ENCODE assay signal across 1 cellular context in genomic region chr7:149147730-149148653, GRCh38.
TF ChIP-seq lines count a peak whose summit lies in the region.

No MANE protein-coding gene starts in this region.

TF ChIP-seq in GM12878, 131 proteins besides CTCF, POLR2A, EP300 and RAD21 (continued from another document):
- TF ChIP-seq PKNOX1 (IDR thresholded peaks at IDR 0.05): no peak
- no peak for TF ChIP-seq KLF5 (IDR thresholded peaks at IDR 0.05; ENCODE audit: partially characterized antibody)
- TF ChIP-seq MAX (IDR thresholded peaks at IDR 0.05; ENCODE audit: low read depth, low read length): no peak
- no peak for TF ChIP-seq BRCA1 (IDR thresholded peaks at IDR 0.05; ENCODE audit: low read depth, low read length)
- 0 out of 4 replicates have a peak, but pooled peaks of 1 of the 2 experiments have one; percentile 15 for TF ChIP-seq IKZF2 (IDR thresholded peaks at IDR 0.05)
- no peak for TF ChIP-seq STAT1 (conservative IDR thresholded peaks at IDR 0.05)
- TF ChIP-seq ZNF217 (IDR thresholded peaks at IDR 0.05): no peak
- no peak for TF ChIP-seq ZNF622 (IDR thresholded peaks at IDR 0.05)
- no peak for TF ChIP-seq RFX5 (IDR thresholded peaks at IDR 0.05; ENCODE audit: low read depth, low read length)
- TF ChIP-seq ATF7 (IDR thresholded peaks at IDR 0.05; ENCODE audit: low read depth): no peak
- TF ChIP-seq, protein P1, sequence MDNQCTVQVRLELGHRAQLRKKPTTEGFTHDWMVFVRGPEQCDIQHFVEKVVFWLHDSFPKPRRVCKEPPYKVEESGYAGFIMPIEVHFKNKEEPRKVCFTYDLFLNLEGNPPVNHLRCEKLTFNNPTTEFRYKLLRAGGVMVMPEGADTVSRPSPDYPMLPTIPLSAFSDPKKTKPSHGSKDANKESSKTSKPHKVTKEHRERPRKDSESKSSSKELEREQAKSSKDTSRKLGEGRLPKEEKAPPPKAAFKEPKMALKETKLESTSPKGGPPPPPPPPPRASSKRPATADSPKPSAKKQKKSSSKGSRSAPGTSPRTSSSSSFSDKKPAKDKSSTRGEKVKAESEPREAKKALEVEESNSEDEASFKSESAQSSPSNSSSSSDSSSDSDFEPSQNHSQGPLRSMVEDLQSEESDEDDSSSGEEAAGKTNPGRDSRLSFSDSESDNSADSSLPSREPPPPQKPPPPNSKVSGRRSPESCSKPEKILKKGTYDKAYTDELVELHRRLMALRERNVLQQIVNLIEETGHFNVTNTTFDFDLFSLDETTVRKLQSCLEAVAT (IDR thresholded peaks at IDR 0.05): no peak
- no peak for TF ChIP-seq TAF1 (IDR thresholded peaks at IDR 0.05; ENCODE audit: borderline replicate concordance, low read depth, low read length)
- TF ChIP-seq, protein P2, sequence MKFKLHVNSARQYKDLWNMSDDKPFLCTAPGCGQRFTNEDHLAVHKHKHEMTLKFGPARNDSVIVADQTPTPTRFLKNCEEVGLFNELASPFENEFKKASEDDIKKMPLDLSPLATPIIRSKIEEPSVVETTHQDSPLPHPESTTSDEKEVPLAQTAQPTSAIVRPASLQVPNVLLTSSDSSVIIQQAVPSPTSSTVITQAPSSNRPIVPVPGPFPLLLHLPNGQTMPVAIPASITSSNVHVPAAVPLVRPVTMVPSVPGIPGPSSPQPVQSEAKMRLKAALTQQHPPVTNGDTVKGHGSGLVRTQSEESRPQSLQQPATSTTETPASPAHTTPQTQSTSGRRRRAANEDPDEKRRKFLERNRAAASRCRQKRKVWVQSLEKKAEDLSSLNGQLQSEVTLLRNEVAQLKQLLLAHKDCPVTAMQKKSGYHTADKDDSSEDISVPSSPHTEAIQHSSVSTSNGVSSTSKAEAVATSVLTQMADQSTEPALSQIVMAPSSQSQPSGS (IDR thresholded peaks at IDR 0.05; ENCODE audit: low read length): no peak
- 0 out of 2 replicates have a peak, but pooled peaks have one; percentile 1 for TF ChIP-seq TCF12 (IDR thresholded peaks at IDR 0.05; ENCODE audit: low read depth, low read length)
- TF ChIP-seq BACH1 (IDR thresholded peaks at IDR 0.05; ENCODE audit: borderline replicate concordance): 0 out of 2 replicates have a peak, but pooled peaks have one; percentile 15
- no peak for TF ChIP-seq TBL1XR1 (IDR thresholded peaks at IDR 0.05; ENCODE audit: low read depth, low read length)
- TF ChIP-seq RELA (IDR thresholded peaks at IDR 0.05; ENCODE audit: borderline replicate concordance, partially characterized antibody): no peak
- peak; percentile 28; the same call in 1 of the 2 replicates for TF ChIP-seq GATAD2B (conservative IDR thresholded peaks at IDR 0.05; ENCODE audit: low read depth)
- TF ChIP-seq, protein P3, sequence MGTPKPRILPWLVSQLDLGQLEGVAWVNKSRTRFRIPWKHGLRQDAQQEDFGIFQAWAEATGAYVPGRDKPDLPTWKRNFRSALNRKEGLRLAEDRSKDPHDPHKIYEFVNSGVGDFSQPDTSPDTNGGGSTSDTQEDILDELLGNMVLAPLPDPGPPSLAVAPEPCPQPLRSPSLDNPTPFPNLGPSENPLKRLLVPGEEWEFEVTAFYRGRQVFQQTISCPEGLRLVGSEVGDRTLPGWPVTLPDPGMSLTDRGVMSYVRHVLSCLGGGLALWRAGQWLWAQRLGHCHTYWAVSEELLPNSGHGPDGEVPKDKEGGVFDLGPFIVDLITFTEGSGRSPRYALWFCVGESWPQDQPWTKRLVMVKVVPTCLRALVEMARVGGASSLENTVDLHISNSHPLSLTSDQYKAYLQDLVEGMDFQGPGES (IDR thresholded peaks at IDR 0.05): no peak
- TF ChIP-seq SMAD1 (IDR thresholded peaks at IDR 0.05; ENCODE audit: low read depth, partially characterized antibody): no peak
- peak; percentile 77 for TF ChIP-seq BMI1 (IDR thresholded peaks at IDR 0.05; ENCODE audit: borderline replicate concordance)
- peak; percentile 47; the same call in 1 of the 2 replicates for TF ChIP-seq RUNX3 (IDR thresholded peaks at IDR 0.05; ENCODE audit: low read length)
- no peak for TF ChIP-seq ZNF24 (IDR thresholded peaks at IDR 0.05)
